19 cellular contexts compared by ENCODE assay signal in the genomic region with DNA sequence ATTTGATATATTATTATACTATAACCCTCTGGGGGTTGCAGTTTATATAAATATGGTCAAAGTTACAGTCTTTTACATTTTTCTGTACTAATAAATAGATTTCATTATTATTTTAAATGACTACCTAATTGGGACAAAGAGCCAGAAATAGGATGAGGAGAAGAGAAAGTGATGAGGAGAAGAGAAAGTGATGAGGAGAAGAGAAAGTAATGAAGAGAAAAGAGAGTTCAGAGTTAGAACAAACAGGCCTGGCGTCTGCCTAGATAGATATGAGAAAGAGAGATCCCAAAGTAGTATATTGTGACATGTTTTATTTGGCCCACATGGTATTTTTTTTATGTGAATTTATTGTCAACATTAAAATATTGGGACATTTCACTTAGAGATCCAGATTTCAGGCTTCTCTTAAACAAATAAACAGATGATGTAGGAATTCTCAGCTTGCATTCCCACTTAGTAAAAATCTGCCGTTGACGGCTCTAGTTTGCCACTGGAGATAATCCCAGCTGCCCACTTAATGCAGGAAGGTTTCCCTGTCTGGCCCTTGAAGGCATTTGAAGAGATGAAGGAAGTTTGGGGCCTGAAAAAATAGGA.
"Had no signal": no experiment of that assay in that cellular context is flagged by ENCODE, and none has a peak within 500 bp of the region (broad histone marks: within the 10 kb centered on the region; RNA-seq: fewer than 3 reads in every experiment).

No MANE protein-coding gene starts in this region.

- H3K27me3 Mint-ChIP-seq: activated CD8-positive, alpha-beta memory T cell treated with anti-CD3 and anti-CD28 coated beads, Interleukin-2, amount 10 ng/mL, durations not matched to agents 7 days and 5 days; activated naive CD4-positive, alpha-beta T cell treated with anti-CD3 and anti-CD28 coated beads, Interleukin-2, amount 50 U/mL, for 24 hours; effector memory CD8-positive, alpha-beta T cell; naive B cell; T-cell had no signal

- DNase-seq: activated CD4-positive, CD25-positive, alpha-beta regulatory T cell treated with anti-CD3 and anti-CD28 coated beads, Interleukin-2, amount 50 U/mL, for 72 hours; activated CD8-positive, alpha-beta memory T cell treated with anti-CD3 and anti-CD28 coated beads, Interleukin-2, amount 10 ng/mL, durations not matched to agents 7 days and 5 days; activated effector memory CD4-positive, alpha-beta T cell treated with Interleukin-2 at 50 U/mL for 16 hours; activated T-cell treated with anti-CD3 and anti-CD28 coated beads, Interleukin-2, amount 50 U/mL, for 1 hour; amygdala; dermis blood vessel endothelial cell; effector memory CD8-positive, alpha-beta T cell; hypothalamus; left ventricle myocardium inferior; naive B cell; posterior cingulate gyrus; small intestine; stimulated activated CD4-positive, alpha-beta T cell treated with anti-CD3 and anti-CD28 coated beads, Interleukin-4, amount 100 ng/mL, for 24 hours; stimulated activated naive CD4-positive, alpha-beta T cell; T-cell; T1000 had no signal

- H3K27me3 ChIP-seq: tibial nerve had no signal

- H3K9me3 Mint-ChIP-seq: activated naive CD4-positive, alpha-beta T cell treated with anti-CD3 and anti-CD28 coated beads, Interleukin-2, amount 50 U/mL, for 24 hours; brain; effector memory CD8-positive, alpha-beta T cell; naive B cell; T-cell had no signal

- H3K9me3 ChIP-seq: left ventricle myocardium inferior, tibial nerve had no signal

- H3K4me3 ChIP-seq: left ventricle myocardium inferior, tibial nerve had no signal

- H3K36me3 ChIP-seq: left ventricle myocardium inferior, tibial nerve had no signal

- H3K4me3 Mint-ChIP-seq: activated CD8-positive, alpha-beta memory T cell treated with anti-CD3 and anti-CD28 coated beads, Interleukin-2, amount 10 ng/mL, durations not matched to agents 7 days and 5 days; activated naive CD4-positive, alpha-beta T cell treated with anti-CD3 and anti-CD28 coated beads, Interleukin-2, amount 50 U/mL, for 24 hours; brain; effector memory CD8-positive, alpha-beta T cell; T-cell had no signal

- H3K36me3 Mint-ChIP-seq: brain, naive B cell had no signal

- H3K27ac Mint-ChIP-seq: activated CD8-positive, alpha-beta memory T cell treated with anti-CD3 and anti-CD28 coated beads, Interleukin-2, amount 10 ng/mL, durations not matched to agents 7 days and 5 days; activated naive CD4-positive, alpha-beta T cell treated with anti-CD3 and anti-CD28 coated beads, Interleukin-2, amount 50 U/mL, for 24 hours; T-cell had no signal

- ATAC-seq: activated CD8-positive, alpha-beta memory T cell treated with anti-CD3 and anti-CD28 coated beads, Interleukin-2, amount 10 ng/mL, durations not matched to agents 7 days and 5 days; effector memory CD8-positive, alpha-beta T cell; T-cell had no signal
